20 cellular contexts compared by ENCODE assay signal in the genomic region with DNA sequence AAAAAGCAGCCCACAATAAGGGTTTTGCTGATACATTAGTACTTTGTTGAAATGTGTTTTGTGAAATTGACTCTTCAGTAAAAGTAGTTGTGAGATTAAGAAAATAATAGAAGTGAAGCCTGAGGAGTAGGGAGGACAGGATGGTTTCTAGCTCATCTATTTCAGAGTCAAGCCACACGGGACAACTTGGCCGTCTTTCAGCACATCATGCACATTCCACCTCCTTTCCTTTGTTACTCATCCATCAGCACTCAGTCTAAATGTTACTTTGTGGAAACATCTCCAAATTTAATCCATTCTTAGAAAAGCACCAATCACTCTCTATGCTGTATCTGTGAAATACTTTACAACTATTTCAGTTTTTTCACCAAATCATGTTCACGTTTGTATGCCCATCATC.
A peak's percentile ranks its signal among the peaks of the same experiment; 100 is the strongest.
DNase-seq lines count a peak whose midpoint lies in the region; ATAC-seq and TF ChIP-seq lines count a peak whose summit lies in the region.
"Had no signal": no experiment of that assay in that cellular context is flagged by ENCODE, and none has a peak within 500 bp of the region (broad histone marks: within the 10 kb centered on the region; RNA-seq: fewer than 3 reads in every experiment).

No MANE protein-coding gene starts in this region.

- peaks cover 0 to 36% (median 31%) of the 10 kb centered on the region in 4 donors for H3K4me1 ChIP-seq in sigmoid colon
- H3K4me1 ChIP-seq: A549 had no signal

- intact Hi-C loops in sigmoid colon (cut with DNase I): no loop called here

- peak; percentile 47; the same call in 2 of the 3 replicates for ATAC-seq in SK-N-SH treated with all-trans-retinoic acid at 6 μM for 48 hours
- ATAC-seq in GM21825 (IDR thresholded peaks at IDR 0.05; ENCODE audit: unreplicated experiment): no peak
- ATAC-seq: A549; activated T-cell treated with anti-CD3 and anti-CD28 coated beads, Interleukin-2, amount 50 U/mL, for 4 hours; CD8-positive, alpha-beta T cell; GM23338; Panc1 had no signal

- H3K27ac ChIP-seq in sigmoid colon: peak overlapping the region in 3 of 4 donors; percentile 69 to 74 (median 70)
- H3K27ac ChIP-seq: A549 had no signal

- no peak for TF ChIP-seq EP300 in sigmoid colon (IDR thresholded peaks at IDR 0.05)

- 87 to 89% methylated on average over 3 of the region's 3 CpGs for WGBS in sigmoid colon, 2 donors

- H3K36me3 ChIP-seq in sigmoid colon: no peaks in the 10 kb centered on the region
- H3K36me3 ChIP-seq: transverse colon had no signal

- H3K27me3 ChIP-seq in sigmoid colon: no peaks in the 10 kb centered on the region
- H3K27me3 ChIP-seq: transverse colon had no signal

- H3K4me3 ChIP-seq in fibroblast of the aortic adventitia (ENCODE audit: low read depth, low read length) (no peak overlapping the region), sigmoid colon (no peak overlapping the region)
- H3K4me3 ChIP-seq: A549, GM23338, skin epidermis, transverse colon had no signal

- DNase-seq in AG08396 (ENCODE audit: low spot score) (peak; percentile 11), fibroblast of the aortic adventitia (ENCODE audit: low read depth) (peak; percentile 63), sigmoid colon (no peak), NCI-H345 (lab: John Stamatoyannopoulos, UW) (no peak), DMS79 (lab: John Stamatoyannopoulos, UW) (no peak), foreskin melanocyte (no peak)
- DNase-seq: activated CD4-positive, alpha-beta T cell treated with anti-CD3 and anti-CD28 coated beads, Interleukin-2, amount 50 U/mL, for 4 hours; activated T-cell treated with anti-CD3 and anti-CD28 coated beads, Interleukin-2, amount 50 U/mL, for 4 hours; CD8-positive, alpha-beta T cell; glutamatergic neuron; islet precursor cell; mesendoderm; NCI-H82; transverse colon had no signal

- H3K9me3 ChIP-seq in sigmoid colon: no peaks in the 10 kb centered on the region
- H3K9me3 ChIP-seq: A549, transverse colon had no signal

- TF ChIP-seq CTCF in fibroblast of the aortic adventitia (IDR thresholded peaks at IDR 0.05; ENCODE audit: insufficient read depth, low read length): no peak
- no peak for TF ChIP-seq CTCF in sigmoid colon (IDR thresholded peaks at IDR 0.05)

- no peak for TF ChIP-seq POLR2A in sigmoid colon (IDR thresholded peaks at IDR 0.05)

TF ChIP-seq in SK-N-SH treated with all-trans-retinoic acid at 6 μM for 48 hours, 23 proteins besides CTCF, POLR2A, EP300 and RAD21:
- no peak for TF ChIP-seq PPARA (CRISPR knock-in tag; IDR thresholded peaks at IDR 0.05; ENCODE audit: borderline replicate concordance)
- TF ChIP-seq OSR1 (CRISPR knock-in tag; IDR thresholded peaks at IDR 0.05): no peak
- no peak for TF ChIP-seq ZNF565 (CRISPR knock-in tag; conservative IDR thresholded peaks at IDR 0.05; ENCODE audit: low read depth)
- no peak for TF ChIP-seq PATZ1 (CRISPR knock-in tag; IDR thresholded peaks at IDR 0.05; ENCODE audit: borderline replicate concordance)
- no peak for TF ChIP-seq ZNF70 (CRISPR knock-in tag; IDR thresholded peaks at IDR 0.05)
- no peak for TF ChIP-seq ARNTL (CRISPR knock-in tag; IDR thresholded peaks at IDR 0.05; ENCODE audit: borderline replicate concordance, low read depth)
- TF ChIP-seq TCF4 (CRISPR knock-in tag; IDR thresholded peaks at IDR 0.05; ENCODE audit: borderline replicate concordance): no peak
- TF ChIP-seq POU6F1 (CRISPR knock-in tag; IDR thresholded peaks at IDR 0.05; ENCODE audit: borderline replicate concordance, low read depth): no peak
- TF ChIP-seq CSDC2 (CRISPR knock-in tag; IDR thresholded peaks at IDR 0.05): no peak
- no peak for TF ChIP-seq ZFP30 (CRISPR knock-in tag; IDR thresholded peaks at IDR 0.05)
- no peak for TF ChIP-seq GLIS3 (CRISPR knock-in tag; IDR thresholded peaks at IDR 0.05)
- TF ChIP-seq RARB (CRISPR knock-in tag; IDR thresholded peaks at IDR 0.05): no peak
- no peak for TF ChIP-seq ISL1 (CRISPR knock-in tag; IDR thresholded peaks at IDR 0.05)
- TF ChIP-seq SNAI2 (CRISPR knock-in tag; IDR thresholded peaks at IDR 0.05): no peak
- TF ChIP-seq, protein P1, sequence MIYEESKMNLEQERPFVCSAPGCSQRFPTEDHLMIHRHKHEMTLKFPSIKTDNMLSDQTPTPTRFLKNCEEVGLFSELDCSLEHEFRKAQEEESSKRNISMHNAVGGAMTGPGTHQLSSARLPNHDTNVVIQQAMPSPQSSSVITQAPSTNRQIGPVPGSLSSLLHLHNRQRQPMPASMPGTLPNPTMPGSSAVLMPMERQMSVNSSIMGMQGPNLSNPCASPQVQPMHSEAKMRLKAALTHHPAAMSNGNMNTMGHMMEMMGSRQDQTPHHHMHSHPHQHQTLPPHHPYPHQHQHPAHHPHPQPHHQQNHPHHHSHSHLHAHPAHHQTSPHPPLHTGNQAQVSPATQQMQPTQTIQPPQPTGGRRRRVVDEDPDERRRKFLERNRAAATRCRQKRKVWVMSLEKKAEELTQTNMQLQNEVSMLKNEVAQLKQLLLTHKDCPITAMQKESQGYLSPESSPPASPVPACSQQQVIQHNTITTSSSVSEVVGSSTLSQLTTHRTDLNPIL (CRISPR knock-in tag; IDR thresholded peaks at IDR 0.05; ENCODE audit: low read depth): no peak
- TF ChIP-seq ESRRG (CRISPR knock-in tag; IDR thresholded peaks at IDR 0.05): no peak
- no peak for TF ChIP-seq ZNF8 (CRISPR knock-in tag; IDR thresholded peaks at IDR 0.05)
- no peak for TF ChIP-seq TSHZ2 (CRISPR knock-in tag; IDR thresholded peaks at IDR 0.05)
- no peak for TF ChIP-seq TOX (CRISPR knock-in tag; IDR thresholded peaks at IDR 0.05; ENCODE audit: borderline replicate concordance)
- no peak for TF ChIP-seq ZC3H10 (CRISPR knock-in tag; IDR thresholded peaks at IDR 0.05)

Comparison
In these comparisons a context has a peak if more than half of its experiments do, and no peak if none do; other contexts are left out.
1. DNase-seq: peak in AG08396 (single experiment) and fibroblast of the aortic adventitia (single experiment); none in sigmoid colon (single experiment), NCI-H345 (single experiment), DMS79 (single experiment) and foreskin melanocyte (single experiment).